In genomic region chr6:45199554-45199953, GRCh38 we compare ENCODE assay signal across 16 cellular contexts.
"Had no signal": no experiment of that assay in that cellular context is flagged by ENCODE, and none has a peak within 500 bp of the region (broad histone marks: within the 10 kb centered on the region; RNA-seq: fewer than 3 reads in every experiment).

No MANE protein-coding gene starts in this region.

- H3K27ac Mint-ChIP-seq: mesothelial cell of epicardium; natural killer cell treated with Interleukin-12 subunit alpha and Interleukin-12 subunit beta and Interleukin-15 and Interleukin-18, amount 100 ng/mL, for 72 hours; T-helper 17 cell had no signal

- ATAC-seq: natural killer cell treated with Interleukin-12 subunit alpha and Interleukin-12 subunit beta and Interleukin-15 and Interleukin-18, amount 100 ng/mL, for 72 hours; T-helper 17 cell had no signal

- H3K36me3 ChIP-seq: breast epithelium, suprapubic skin, transverse colon had no signal

- H3K4me3 Mint-ChIP-seq: mesothelial cell of epicardium; natural killer cell treated with Interleukin-12 subunit alpha and Interleukin-12 subunit beta and Interleukin-15 and Interleukin-18, amount 100 ng/mL, for 72 hours; T-helper 17 cell had no signal

- H3K36me3 Mint-ChIP-seq: mesothelial cell of epicardium; natural killer cell treated with Interleukin-12 subunit alpha and Interleukin-12 subunit beta and Interleukin-15 and Interleukin-18, amount 100 ng/mL, for 72 hours had no signal

- H3K4me1 ChIP-seq: breast epithelium, suprapubic skin, uterus had no signal

- H3K27me3 Mint-ChIP-seq: natural killer cell treated with Interleukin-12 subunit alpha and Interleukin-12 subunit beta and Interleukin-15 and Interleukin-18, amount 100 ng/mL, for 72 hours; T-helper 17 cell had no signal

- H3K27ac ChIP-seq: breast epithelium, coronary artery, suprapubic skin, transverse colon, uterus had no signal

- H3K9me3 ChIP-seq: breast epithelium, suprapubic skin, transverse colon, uterus had no signal

- DNase-seq: activated CD4-positive, alpha-beta T cell treated with anti-CD3 and anti-CD28 coated beads, Interleukin-2, amount 50 U/mL, for 4 hours; activated naive CD4-positive, alpha-beta T cell treated with Interleukin-2 at 50 U/mL for 16 hours; activated T-cell treated with anti-CD3 and anti-CD28 coated beads for 4 hours; hypothalamus; islet precursor cell; posterior cingulate gyrus; retina; stimulated activated naive CD4-positive, alpha-beta T cell; T-helper 17 cell; transverse colon; uterus had no signal

- H3K27me3 ChIP-seq: breast epithelium, suprapubic skin, transverse colon, uterus had no signal

- H3K9me3 Mint-ChIP-seq: mesothelial cell of epicardium; natural killer cell treated with Interleukin-12 subunit alpha and Interleukin-12 subunit beta and Interleukin-15 and Interleukin-18, amount 100 ng/mL, for 72 hours had no signal

- H3K4me3 ChIP-seq: breast epithelium, coronary artery, suprapubic skin, transverse colon, uterus had no signal
